1 cellular context compared by ENCODE assay signal in genomic region chr1:116485071-116485735, GRCh38.
TF ChIP-seq lines count a peak whose summit lies in the region.

No MANE protein-coding gene starts in this region.

TF ChIP-seq in HepG2, 621 proteins besides CTCF, POLR2A, EP300 and RAD21 (continued from another document and continues in another):
- TF ChIP-seq ARID5B (CRISPR knock-in tag; IDR thresholded peaks at IDR 0.05), result peak; percentile 83
- TF ChIP-seq ELK4 (CRISPR knock-in tag; IDR thresholded peaks at IDR 0.05; ENCODE audit: borderline replicate concordance), result no peak
- no peak for TF ChIP-seq SP2 (CRISPR knock-in tag; IDR thresholded peaks at IDR 0.05)
- no peak for TF ChIP-seq PAWR (CRISPR knock-in tag; IDR thresholded peaks at IDR 0.05; ENCODE audit: borderline replicate concordance)
- peak; percentile 45 for TF ChIP-seq YY1 (IDR thresholded peaks at IDR 0.05; ENCODE audit: insufficient read depth, insufficient replicate concordance, low read depth, low read length)
- TF ChIP-seq NFKBIZ (CRISPR knock-in tag; IDR thresholded peaks at IDR 0.05), result no peak
- TF ChIP-seq MEF2D (CRISPR knock-in tag; IDR thresholded peaks at IDR 0.05), result peak; percentile 69; the same call in 1 of the 2 replicates
- TF ChIP-seq, protein P1, sequence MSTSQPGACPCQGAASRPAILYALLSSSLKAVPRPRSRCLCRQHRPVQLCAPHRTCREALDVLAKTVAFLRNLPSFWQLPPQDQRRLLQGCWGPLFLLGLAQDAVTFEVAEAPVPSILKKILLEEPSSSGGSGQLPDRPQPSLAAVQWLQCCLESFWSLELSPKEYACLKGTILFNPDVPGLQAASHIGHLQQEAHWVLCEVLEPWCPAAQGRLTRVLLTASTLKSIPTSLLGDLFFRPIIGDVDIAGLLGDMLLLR (CRISPR knock-in tag; IDR thresholded peaks at IDR 0.05), result no peak
- no peak for TF ChIP-seq ZNF567 (CRISPR knock-in tag; IDR thresholded peaks at IDR 0.05; ENCODE audit: borderline replicate concordance)
- no peak for TF ChIP-seq RFX3 (CRISPR knock-in tag; IDR thresholded peaks at IDR 0.05)
- no peak for TF ChIP-seq RAD51 (IDR thresholded peaks at IDR 0.05; ENCODE audit: borderline replicate concordance)
- peak; percentile 71; the same call in 1 of the 2 replicates for TF ChIP-seq ZNF296 (CRISPR knock-in tag; conservative IDR thresholded peaks at IDR 0.05)
- no peak for TF ChIP-seq MATR3 (CRISPR knock-in tag; IDR thresholded peaks at IDR 0.05)
- TF ChIP-seq, protein P2, sequence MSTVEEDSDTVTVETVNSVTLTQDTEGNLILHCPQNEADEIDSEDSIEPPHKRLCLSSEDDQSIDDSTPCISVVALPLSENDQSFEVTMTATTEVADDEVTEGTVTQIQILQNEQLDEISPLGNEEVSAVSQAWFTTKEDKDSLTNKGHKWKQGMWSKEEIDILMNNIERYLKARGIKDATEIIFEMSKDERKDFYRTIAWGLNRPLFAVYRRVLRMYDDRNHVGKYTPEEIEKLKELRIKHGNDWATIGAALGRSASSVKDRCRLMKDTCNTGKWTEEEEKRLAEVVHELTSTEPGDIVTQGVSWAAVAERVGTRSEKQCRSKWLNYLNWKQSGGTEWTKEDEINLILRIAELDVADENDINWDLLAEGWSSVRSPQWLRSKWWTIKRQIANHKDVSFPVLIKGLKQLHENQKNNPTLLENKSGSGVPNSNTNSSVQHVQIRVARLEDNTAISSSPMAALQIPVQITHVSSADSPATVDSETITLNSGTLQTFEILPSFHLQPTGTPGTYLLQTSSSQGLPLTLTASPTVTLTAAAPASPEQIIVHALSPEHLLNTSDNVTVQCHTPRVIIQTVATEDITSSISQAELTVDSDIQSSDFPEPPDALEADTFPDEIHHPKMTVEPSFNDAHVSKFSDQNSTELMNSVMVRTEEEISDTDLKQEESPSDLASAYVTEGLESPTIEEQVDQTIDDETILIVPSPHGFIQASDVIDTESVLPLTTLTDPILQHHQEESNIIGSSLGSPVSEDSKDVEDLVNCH (CRISPR knock-in tag; IDR thresholded peaks at IDR 0.05), result no peak
- TF ChIP-seq ZBTB20 (CRISPR knock-in tag; IDR thresholded peaks at IDR 0.05; ENCODE audit: borderline replicate concordance, low read depth), result no peak
- TF ChIP-seq, protein P3, sequence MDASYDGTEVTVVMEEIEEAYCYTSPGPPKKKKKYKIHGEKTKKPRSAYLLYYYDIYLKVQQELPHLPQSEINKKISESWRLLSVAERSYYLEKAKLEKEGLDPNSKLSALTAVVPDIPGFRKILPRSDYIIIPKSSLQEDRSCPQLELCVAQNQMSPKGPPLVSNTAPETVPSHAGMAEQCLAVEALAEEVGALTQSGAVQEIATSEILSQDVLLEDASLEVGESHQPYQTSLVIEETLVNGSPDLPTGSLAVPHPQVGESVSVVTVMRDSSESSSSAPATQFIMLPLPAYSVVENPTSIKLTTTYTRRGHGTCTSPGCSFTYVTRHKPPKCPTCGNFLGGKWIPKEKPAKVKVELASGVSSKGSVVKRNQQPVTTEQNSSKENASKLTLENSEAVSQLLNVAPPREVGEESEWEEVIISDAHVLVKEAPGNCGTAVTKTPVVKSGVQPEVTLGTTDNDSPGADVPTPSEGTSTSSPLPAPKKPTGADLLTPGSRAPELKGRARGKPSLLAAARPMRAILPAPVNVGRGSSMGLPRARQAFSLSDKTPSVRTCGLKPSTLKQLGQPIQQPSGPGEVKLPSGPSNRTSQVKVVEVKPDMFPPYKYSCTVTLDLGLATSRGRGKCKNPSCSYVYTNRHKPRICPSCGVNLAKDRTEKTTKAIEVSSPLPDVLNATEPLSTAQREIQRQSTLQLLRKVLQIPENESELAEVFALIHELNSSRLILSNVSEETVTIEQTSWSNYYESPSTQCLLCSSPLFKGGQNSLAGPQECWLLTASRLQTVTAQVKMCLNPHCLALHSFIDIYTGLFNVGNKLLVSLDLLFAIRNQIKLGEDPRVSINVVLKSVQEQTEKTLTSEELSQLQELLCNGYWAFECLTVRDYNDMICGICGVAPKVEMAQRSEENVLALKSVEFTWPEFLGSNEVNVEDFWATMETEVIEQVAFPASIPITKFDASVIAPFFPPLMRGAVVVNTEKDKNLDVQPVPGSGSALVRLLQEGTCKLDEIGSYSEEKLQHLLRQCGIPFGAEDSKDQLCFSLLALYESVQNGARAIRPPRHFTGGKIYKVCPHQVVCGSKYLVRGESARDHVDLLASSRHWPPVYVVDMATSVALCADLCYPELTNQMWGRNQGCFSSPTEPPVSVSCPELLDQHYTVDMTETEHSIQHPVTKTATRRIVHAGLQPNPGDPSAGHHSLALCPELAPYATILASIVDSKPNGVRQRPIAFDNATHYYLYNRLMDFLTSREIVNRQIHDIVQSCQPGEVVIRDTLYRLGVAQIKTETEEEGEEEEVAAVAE (CRISPR knock-in tag; IDR thresholded peaks at IDR 0.05; ENCODE audit: borderline replicate concordance), result no peak
- TF ChIP-seq FIP1L1 (IDR thresholded peaks at IDR 0.05; ENCODE audit: borderline replicate concordance, insufficient read depth, low read depth, low read length), result no peak
- no peak for TF ChIP-seq TEAD3 (CRISPR knock-in tag; optimal IDR thresholded peaks at IDR 0.05; ENCODE audit: borderline replicate concordance)
- TF ChIP-seq, protein P4, sequence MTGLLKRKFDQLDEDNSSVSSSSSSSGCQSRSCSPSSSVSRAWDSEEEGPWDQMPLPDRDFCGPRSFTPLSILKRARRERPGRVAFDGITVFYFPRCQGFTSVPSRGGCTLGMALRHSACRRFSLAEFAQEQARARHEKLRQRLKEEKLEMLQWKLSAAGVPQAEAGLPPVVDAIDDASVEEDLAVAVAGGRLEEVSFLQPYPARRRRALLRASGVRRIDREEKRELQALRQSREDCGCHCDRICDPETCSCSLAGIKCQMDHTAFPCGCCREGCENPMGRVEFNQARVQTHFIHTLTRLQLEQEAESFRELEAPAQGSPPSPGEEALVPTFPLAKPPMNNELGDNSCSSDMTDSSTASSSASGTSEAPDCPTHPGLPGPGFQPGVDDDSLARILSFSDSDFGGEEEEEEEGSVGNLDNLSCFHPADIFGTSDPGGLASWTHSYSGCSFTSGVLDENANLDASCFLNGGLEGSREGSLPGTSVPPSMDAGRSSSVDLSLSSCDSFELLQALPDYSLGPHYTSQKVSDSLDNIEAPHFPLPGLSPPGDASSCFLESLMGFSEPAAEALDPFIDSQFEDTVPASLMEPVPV (CRISPR knock-in tag; IDR thresholded peaks at IDR 0.05), result no peak
- no peak for TF ChIP-seq JUND (CRISPR knock-in tag; IDR thresholded peaks at IDR 0.05)
- no peak for TF ChIP-seq KLF15 (CRISPR knock-in tag; IDR thresholded peaks at IDR 0.05; ENCODE audit: borderline replicate concordance)
- no peak for TF ChIP-seq ZNF329 (CRISPR knock-in tag; IDR thresholded peaks at IDR 0.05; ENCODE audit: low read depth)
- TF ChIP-seq ZNF558 (CRISPR knock-in tag; IDR thresholded peaks at IDR 0.05; ENCODE audit: borderline replicate concordance), result no peak
- no peak for TF ChIP-seq NFE2L2 (IDR thresholded peaks at IDR 0.05; ENCODE audit: low read length)
- TF ChIP-seq, protein P5, sequence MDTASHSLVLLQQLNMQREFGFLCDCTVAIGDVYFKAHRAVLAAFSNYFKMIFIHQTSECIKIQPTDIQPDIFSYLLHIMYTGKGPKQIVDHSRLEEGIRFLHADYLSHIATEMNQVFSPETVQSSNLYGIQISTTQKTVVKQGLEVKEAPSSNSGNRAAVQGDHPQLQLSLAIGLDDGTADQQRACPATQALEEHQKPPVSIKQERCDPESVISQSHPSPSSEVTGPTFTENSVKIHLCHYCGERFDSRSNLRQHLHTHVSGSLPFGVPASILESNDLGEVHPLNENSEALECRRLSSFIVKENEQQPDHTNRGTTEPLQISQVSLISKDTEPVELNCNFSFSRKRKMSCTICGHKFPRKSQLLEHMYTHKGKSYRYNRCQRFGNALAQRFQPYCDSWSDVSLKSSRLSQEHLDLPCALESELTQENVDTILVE (CRISPR knock-in tag; IDR thresholded peaks at IDR 0.05), result peak; percentile 43; the same call in 1 of the 2 replicates
- TF ChIP-seq HCFC1 (IDR thresholded peaks at IDR 0.05; ENCODE audit: low read depth, low read length), result no peak
- TF ChIP-seq PAF1 (CRISPR knock-in tag; IDR thresholded peaks at IDR 0.05), result no peak
- no peak for TF ChIP-seq ZNF703 (CRISPR knock-in tag; IDR thresholded peaks at IDR 0.05; ENCODE audit: borderline replicate concordance)
- no peak for TF ChIP-seq SIX1 (CRISPR knock-in tag; IDR thresholded peaks at IDR 0.05; ENCODE audit: borderline replicate concordance)
- no peak for TF ChIP-seq STAT6 (CRISPR knock-in tag; IDR thresholded peaks at IDR 0.05; ENCODE audit: borderline replicate concordance)
- TF ChIP-seq THAP8 (CRISPR knock-in tag; IDR thresholded peaks at IDR 0.05; ENCODE audit: borderline replicate concordance), result no peak
- TF ChIP-seq, protein P6, sequence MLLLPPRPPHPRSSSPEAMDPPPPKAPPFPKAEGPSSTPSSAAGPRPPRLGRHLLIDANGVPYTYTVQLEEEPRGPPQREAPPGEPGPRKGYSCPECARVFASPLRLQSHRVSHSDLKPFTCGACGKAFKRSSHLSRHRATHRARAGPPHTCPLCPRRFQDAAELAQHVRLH (CRISPR knock-in tag; IDR thresholded peaks at IDR 0.05; ENCODE audit: borderline replicate concordance, low read depth), result peak; percentile 48; the same call in 1 of the 2 replicates
- no peak; the same call in 1 of the 2 replicates for TF ChIP-seq ZNF770 (CRISPR knock-in tag; IDR thresholded peaks at IDR 0.05)
- TF ChIP-seq ZMYM2 (CRISPR knock-in tag; IDR thresholded peaks at IDR 0.05), result no peak
- TF ChIP-seq, protein P7, sequence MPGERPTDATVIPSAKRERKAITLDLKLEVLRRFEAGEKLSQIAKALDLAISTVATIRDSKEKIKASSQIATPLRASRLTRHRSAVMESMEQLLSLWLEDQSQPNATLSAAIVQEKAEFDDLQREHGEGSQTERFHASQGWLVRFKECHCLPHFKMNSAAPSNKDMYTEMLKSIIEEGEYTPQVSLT (CRISPR knock-in tag; IDR thresholded peaks at IDR 0.05; ENCODE audit: borderline replicate concordance, low read depth), result no peak
- TF ChIP-seq SALL2 (CRISPR knock-in tag; IDR thresholded peaks at IDR 0.05), result peak; percentile 67; the same call in 1 of the 2 replicates
